31 cellular contexts compared by ENCODE assay signal in the genomic region with DNA sequence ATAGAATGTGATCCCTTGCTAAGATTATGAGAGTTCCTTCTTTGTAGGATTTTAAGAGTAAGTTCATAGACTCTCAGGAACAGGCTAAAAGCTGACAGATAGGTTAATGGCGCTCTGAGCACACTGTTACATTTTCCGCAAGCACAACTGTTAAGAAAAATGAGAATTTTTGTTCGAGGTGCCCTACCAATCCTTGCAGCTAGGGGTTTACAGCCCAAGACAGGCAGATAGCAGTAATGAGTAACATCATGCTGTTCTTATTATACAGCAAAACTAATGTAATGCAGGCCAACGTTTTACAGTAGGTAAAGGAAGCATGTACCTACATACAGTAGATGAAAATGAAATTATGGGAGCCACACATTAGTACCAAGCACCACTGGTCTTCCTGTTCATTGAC. TPM values are rescaled to one million over a fixed set of nuclear protein-coding genes. Genes with fewer than 3 reads are reported as not detected.
DNase-seq lines count a peak whose midpoint lies in the region; ATAC-seq and TF ChIP-seq lines count a peak whose summit lies in the region.
"Had no signal": no experiment of that assay in that cellular context is flagged by ENCODE, and none has a peak within 500 bp of the region (broad histone marks: within the 10 kb centered on the region; RNA-seq: fewer than 3 reads in every experiment).

No MANE protein-coding gene starts in this region.

- in situ Hi-C loops in GM13976 (cut with MboI; ENCODE audit: low sequenced_read_pairs, unreplicated experiment): no loop called here

- H3K9me3 Mint-ChIP-seq in endothelial cell (ENCODE audit: unreplicated experiment): no peaks in the 10 kb centered on the region
- peaks cover 12% of the 10 kb centered on the region for H3K9me3 Mint-ChIP-seq in progenitor cell of endocrine pancreas (ENCODE audit: low read depth)
- H3K9me3 Mint-ChIP-seq: activated naive CD8-positive, alpha-beta T cell treated with anti-CD3 and anti-CD28 coated beads for 36 hours; T-helper 1 cell treated with Interleukin-12 subunit alpha and Interleukin-12 subunit beta and Interleukin-4 antibody, amounts not matched to agents 30 μg/mL and 1 μg/mL, for 36 hours had no signal

- DNase-seq in ELR (ENCODE audit: low read depth): peak; percentile 2
- DNase-seq in endothelial cell (ENCODE audit: low spot score): no peak
- no peak for DNase-seq in progenitor cell of endocrine pancreas (ENCODE audit: low spot score, unreplicated experiment)
- no peak for DNase-seq in substantia nigra (lab: John Stamatoyannopoulos, UW)
- no peak for DNase-seq in GM13976 (ENCODE audit: low spot score)
- DNase-seq in left lung: no peak
- DNase-seq: activated CD4-positive, alpha-beta T cell treated with anti-CD3 and anti-CD28 coated beads for 1 hour; activated CD8-positive, alpha-beta T cell treated with anti-CD3 and anti-CD28 coated beads, Interleukin-2, amount 10 ng/mL, durations not matched to agents 7 days and 5 days; activated effector memory CD4-positive, alpha-beta T cell treated with anti-CD3 and anti-CD28 coated beads, Interleukin-2, amount 50 U/mL, for 16 hours; activated naive CD8-positive, alpha-beta T cell treated with anti-CD3 and anti-CD28 coated beads for 36 hours; activated T-cell treated with anti-CD3 and anti-CD28 coated beads for 4 hours; dorsolateral prefrontal cortex; foreskin fibroblast; HCEC 1CT; heart right ventricle; MG63; NCI-H2081 treated with DMSO at 0.1 percent for 48 hours; NCI-H226; nephron progenitor cell; right cardiac atrium; stimulated activated CD4-positive, alpha-beta T cell treated with anti-CD3 and anti-CD28 coated beads, Interleukin-2, amount 100 ng/mL, for 48 hours; trophoblast cell had no signal

- no peak overlapping the region for H3K4me3 Mint-ChIP-seq in endothelial cell (ENCODE audit: unreplicated experiment)
- no peak overlapping the region for H3K4me3 Mint-ChIP-seq in progenitor cell of endocrine pancreas (ENCODE audit: low read depth)
- H3K4me3 Mint-ChIP-seq: activated CD8-positive, alpha-beta T cell treated with anti-CD3 and anti-CD28 coated beads, Interleukin-2, amount 10 ng/mL, durations not matched to agents 7 days and 5 days; activated naive CD8-positive, alpha-beta T cell treated with anti-CD3 and anti-CD28 coated beads for 36 hours; CD14-positive monocyte; IgD-negative memory B cell; nephron progenitor cell; T-helper 1 cell treated with Interleukin-12 subunit alpha and Interleukin-12 subunit beta and Interleukin-4 antibody, amounts not matched to agents 30 μg/mL and 1 μg/mL, for 36 hours had no signal

- no peaks in the 10 kb centered on the region for H3K79me2 ChIP-seq in Loucy (ENCODE audit: insufficient read depth, low read length)
- H3K79me2 ChIP-seq: parathyroid adenoma had no signal

- H3K36me3 ChIP-seq in Loucy (ENCODE audit: insufficient read depth, low read length) (no peaks in the 10 kb centered on the region), left lung (no peaks in the 10 kb centered on the region)
- H3K36me3 ChIP-seq: ascending aorta, heart right ventricle, MG63, SJSA1 had no signal

- no peak overlapping the region for H3K27ac ChIP-seq in substantia nigra (ENCODE audit: low read depth, low read length, poor library complexity, severe bottlenecking)
- no peak overlapping the region for H3K27ac ChIP-seq in left lung
- H3K27ac ChIP-seq: ascending aorta, dorsolateral prefrontal cortex, heart right ventricle, parathyroid adenoma, SJSA1 had no signal

- H3K4me3 ChIP-seq in Loucy (ENCODE audit: low read length, poor library complexity, severe bottlenecking) (no peak overlapping the region), left lung (no peak overlapping the region)
- H3K4me3 ChIP-seq: ascending aorta, dorsolateral prefrontal cortex, heart right ventricle, MG63, SJSA1 had no signal

- no peaks in the 10 kb centered on the region for H3K9me2 ChIP-seq in Loucy (replicated peaks; ENCODE audit: low read depth, low read length)

- no peaks in the 10 kb centered on the region for H3F3A ChIP-seq in Loucy (ENCODE audit: low read depth)

- no peaks in the 10 kb centered on the region for H4K20me1 ChIP-seq in Loucy (ENCODE audit: insufficient read depth, low read length, poor library complexity, severe bottlenecking)

- H3K27me3 ChIP-seq in Loucy (ENCODE audit: insufficient read depth, low read length, poor library complexity, severe bottlenecking) (no peaks in the 10 kb centered on the region), left lung (no peaks in the 10 kb centered on the region)
- H3K27me3 ChIP-seq: ascending aorta, MG63 had no signal

- intact Hi-C loops in left lung (cut with DNase I): no loop called here

- H3K4me1 Mint-ChIP-seq in endothelial cell (ENCODE audit: unreplicated experiment): peaks cover 18% of the 10 kb centered on the region
- peaks cover 40% of the 10 kb centered on the region for H3K4me1 Mint-ChIP-seq in progenitor cell of endocrine pancreas (ENCODE audit: low read depth)
- H3K4me1 Mint-ChIP-seq: activated naive CD8-positive, alpha-beta T cell treated with anti-CD3 and anti-CD28 coated beads for 36 hours; CD14-positive monocyte; IgD-negative memory B cell had no signal

- no peaks in the 10 kb centered on the region for H3K36me3 Mint-ChIP-seq in endothelial cell (ENCODE audit: low read depth, unreplicated experiment)
- H3K36me3 Mint-ChIP-seq in progenitor cell of endocrine pancreas (ENCODE audit: insufficient read depth): no peaks in the 10 kb centered on the region
- H3K36me3 Mint-ChIP-seq: activated naive CD8-positive, alpha-beta T cell treated with anti-CD3 and anti-CD28 coated beads for 36 hours; CD14-positive monocyte; IgD-negative memory B cell had no signal

- H3K9ac ChIP-seq in Loucy (ENCODE audit: low read depth, low read length, poor library complexity, severe bottlenecking): no peak overlapping the region
- H3K9ac ChIP-seq: parathyroid adenoma had no signal

- no peak for ATAC-seq in left lung
- ATAC-seq: activated CD8-positive, alpha-beta T cell treated with anti-CD3 and anti-CD28 coated beads, Interleukin-2, amount 10 ng/mL, durations not matched to agents 7 days and 5 days; heart right ventricle; right cardiac atrium had no signal

- H3K9me3 ChIP-seq in Loucy (ENCODE audit: insufficient read depth, low read depth, low read length) (no peaks in the 10 kb centered on the region), left lung (no peaks in the 10 kb centered on the region)
- H3K9me3 ChIP-seq: ascending aorta, MG63, SJSA1 had no signal

- no peak overlapping the region for H3K27ac Mint-ChIP-seq in endothelial cell (ENCODE audit: unreplicated experiment)
- H3K27ac Mint-ChIP-seq in progenitor cell of endocrine pancreas: no peak overlapping the region
- H3K27ac Mint-ChIP-seq: activated CD8-positive, alpha-beta T cell treated with anti-CD3 and anti-CD28 coated beads, Interleukin-2, amount 10 ng/mL, durations not matched to agents 7 days and 5 days; activated naive CD8-positive, alpha-beta T cell treated with anti-CD3 and anti-CD28 coated beads for 36 hours; CD14-positive monocyte; IgD-negative memory B cell; nephron progenitor cell; T-helper 1 cell treated with Interleukin-12 subunit alpha and Interleukin-12 subunit beta and Interleukin-4 antibody, amounts not matched to agents 30 μg/mL and 1 μg/mL, for 36 hours had no signal

- peak; percentile 18; the same call in 1 of the 2 replicates for TF ChIP-seq CTCF in Loucy (conservative IDR thresholded peaks at IDR 0.05; ENCODE audit: low read length)
- peak; percentile 49 for TF ChIP-seq CTCF in endothelial cell (IDR thresholded peaks at IDR 0.05; ENCODE audit: unreplicated experiment)
- peak; percentile 52 for TF ChIP-seq CTCF in progenitor cell of endocrine pancreas (IDR thresholded peaks at IDR 0.05; ENCODE audit: unreplicated experiment)
- TF ChIP-seq CTCF in GM13976 (IDR thresholded peaks at IDR 0.05; ENCODE audit: borderline replicate concordance, control extremely low read depth, extremely low read depth, insufficient read depth, missing control alignments): no peak
- no peak for TF ChIP-seq CTCF in left lung (IDR thresholded peaks at IDR 0.05)

- peaks cover 5% of the 10 kb centered on the region for H3K27me3 Mint-ChIP-seq in endothelial cell (ENCODE audit: unreplicated experiment)
- H3K27me3 Mint-ChIP-seq in progenitor cell of endocrine pancreas: no peaks in the 10 kb centered on the region

- H2AFZ ChIP-seq in Loucy (ENCODE audit: low read length): no peak overlapping the region
- H2AFZ ChIP-seq: parathyroid adenoma had no signal

- no peak overlapping the region for H3K4me2 ChIP-seq in Loucy (ENCODE audit: low read depth, low read length, poor library complexity, severe bottlenecking)

- H3K4me1 ChIP-seq in Loucy (ENCODE audit: insufficient read depth, low read length, poor library complexity, severe bottlenecking) (no peaks in the 10 kb centered on the region), left lung (no peaks in the 10 kb centered on the region)
- H3K4me1 ChIP-seq: ascending aorta, heart right ventricle, parathyroid adenoma, SJSA1 had no signal

RNA-seq across cellular contexts. Expression of a gene that starts 11.2 kb away (rescaled TPM):
- not detected for total RNA-seq in endothelial cell (ENCODE audit: unreplicated experiment)
- not detected in 2 replicates for total RNA-seq in progenitor cell of endocrine pancreas
- total RNA-seq in left lung: not detected
- total RNA-seq: activated CD8-positive, alpha-beta T cell treated with anti-CD3 and anti-CD28 coated beads, Interleukin-2, amount 10 ng/mL, durations not matched to agents 7 days and 5 days; activated naive CD8-positive, alpha-beta T cell treated with anti-CD3 and anti-CD28 coated beads for 36 hours; ascending aorta; heart right ventricle; lung microvascular endothelial cell; right cardiac atrium; RPMI7951; SJSA1 had no signal

Comparison
In these comparisons a context has a peak if more than half of its experiments do, and no peak if none do; other contexts are left out.
1. CTCF ChIP-seq: peak in Loucy (single experiment), endothelial cell (single experiment) and progenitor cell of endocrine pancreas (single experiment); none in GM13976 (single experiment) and left lung (0 of 2).